Comparison of ENCODE assay signal across 18 cellular contexts in genomic region chr10:29199344-29199743, GRCh38.
DNase-seq lines count a peak whose midpoint lies in the region; ATAC-seq and TF ChIP-seq lines count a peak whose summit lies in the region.
"Had no signal": no experiment of that assay in that cellular context is flagged by ENCODE, and none has a peak within 500 bp of the region (broad histone marks: within the 10 kb centered on the region; RNA-seq: fewer than 3 reads in every experiment).

No MANE protein-coding gene starts in this region.

- H2AFZ ChIP-seq in SK-N-SH (ENCODE audit: low read depth) (no peak overlapping the region), smooth muscle cell (ENCODE audit: low read depth) (peak overlapping the region; percentile 77)

- DNase-seq in SK-N-SH, result peak; percentile 21
- DNase-seq in WTC11 (ENCODE audit: low spot score), result peak; percentile 37
- peak; percentile 9 for DNase-seq in left kidney (ENCODE audit: low read depth, low spot score)
- DNase-seq in smooth muscle cell (lab: John Stamatoyannopoulos, UW; ENCODE audit: unreplicated experiment), result no peak
- DNase-seq in foreskin melanocyte, result no peak
- DNase-seq: CD8-positive, alpha-beta T cell; HCEC 1CT; NCI-H2081 treated with DMSO at 0.1 percent for 48 hours; NCI-H2227 treated with DMSO at 0.1 percent for 48 hours; NCI-H524; Peyer's patch; Right ventricle myocardium superior had no signal

- H3K79me2 ChIP-seq in SK-N-SH (ENCODE audit: insufficient read depth) (no peaks in the 10 kb centered on the region), smooth muscle cell (ENCODE audit: low read depth) (no peaks in the 10 kb centered on the region)

- peaks cover 9% of the 10 kb centered on the region for H3K36me3 Mint-ChIP-seq in WTC11
- H3K36me3 Mint-ChIP-seq: CD8-positive, alpha-beta T cell had no signal

- CTCF ChIA-PET in SK-N-SH (lab: Yijun Ruan, JAX), result interaction anchor here (1.0 to 2.0 kb wide), 4 partner anchors 12 to 105 kb away, joined by 4 to 5 read pairs (median 4); no protein-coding TSS in a partner anchor
- CTCF ChIA-PET in WTC11 (lab: Charles Lee), result no interaction called here

- H3K36me3 ChIP-seq in SK-N-SH (replicated peaks in 1 of 2; ENCODE audit: control insufficient read depth in 1 of 2, insufficient read depth in 2 of 2, low read length in 1 of 2), result no peaks in the 10 kb centered on the region
- no peaks in the 10 kb centered on the region for H3K36me3 ChIP-seq in smooth muscle cell (ENCODE audit: low read depth)
- H3K36me3 ChIP-seq: BLaER1, Peyer's patch had no signal

- TF ChIP-seq EP300 in SK-N-SH (IDR thresholded peaks at IDR 0.05; ENCODE audit: borderline replicate concordance in 1 of 2, low read depth in 1 of 2, low read length in 1 of 2), result no peak

- H3K9ac ChIP-seq in SK-N-SH (no peak overlapping the region), smooth muscle cell (ENCODE audit: low read depth) (no peak overlapping the region)
- H3K9ac ChIP-seq: BLaER1, KMS-11 had no signal

- TF ChIP-seq RAD21 in SK-N-SH (IDR thresholded peaks at IDR 0.05; ENCODE audit: low read length), result no peak

- H3K4me1 ChIP-seq in SK-N-SH (ENCODE audit: control insufficient read depth in 1 of 2, insufficient read depth in 2 of 2, low read depth in 1 of 2, low read length in 1 of 2), result peaks cover 17% of the 10 kb centered on the region in 2 experiments; a peak in 3 of 4 replicates
- peaks cover 22% of the 10 kb centered on the region for H3K4me1 ChIP-seq in smooth muscle cell (ENCODE audit: low read depth)
- H3K4me1 ChIP-seq: Peyer's patch had no signal

- no peak overlapping the region for H3K27ac Mint-ChIP-seq in WTC11
- H3K27ac Mint-ChIP-seq: CD8-positive, alpha-beta T cell had no signal

- H3K27ac ChIP-seq in SK-N-SH (ENCODE audit: low read depth in 2 of 2, low read length in 1 of 2) (no peak overlapping the region; a peak in 1 of 4 replicates), smooth muscle cell (ENCODE audit: low read depth) (peak overlapping the region; percentile 69)
- H3K27ac ChIP-seq: 22Rv1, BLaER1, KMS-11, Peyer's patch had no signal

- H3K27me3 ChIP-seq in SK-N-SH (ENCODE audit: insufficient read depth) (no peaks in the 10 kb centered on the region), smooth muscle cell (ENCODE audit: low read depth) (no peaks in the 10 kb centered on the region)
- H3K27me3 ChIP-seq: BLaER1, Peyer's patch had no signal

- H3K4me3 ChIP-seq in SK-N-SH (ENCODE audit: low read depth in 2 of 2, low read length in 1 of 2), result no peak overlapping the region
- H3K4me3 ChIP-seq in smooth muscle cell, result no peak overlapping the region
- H3K4me3 ChIP-seq: BLaER1, Peyer's patch had no signal

- POLR2A ChIA-PET in SK-N-SH (lab: Yijun Ruan, JAX) (no interaction called here), WTC11 (lab: Charles Lee) (no interaction called here)

- ATAC-seq in SK-N-SH treated with all-trans-retinoic acid at 6 μM for 48 hours, result no peak
- ATAC-seq in WTC11, result peak; percentile 90
- ATAC-seq in HG03045 (IDR thresholded peaks at IDR 0.05; ENCODE audit: unreplicated experiment), result no peak
- ATAC-seq in HG03135 (IDR thresholded peaks at IDR 0.05; ENCODE audit: unreplicated experiment), result no peak
- ATAC-seq: CD8-positive, alpha-beta T cell had no signal

- peaks cover 15% of the 10 kb centered on the region for H3K9me3 Mint-ChIP-seq in WTC11

- peaks cover 24% of the 10 kb centered on the region for H3K4me1 Mint-ChIP-seq in WTC11

- no peak overlapping the region for H3K4me3 Mint-ChIP-seq in WTC11
- H3K4me3 Mint-ChIP-seq: CD8-positive, alpha-beta T cell had no signal

- H4K20me1 ChIP-seq in SK-N-SH (ENCODE audit: insufficient read depth) (no peaks in the 10 kb centered on the region), smooth muscle cell (ENCODE audit: low read depth) (no peaks in the 10 kb centered on the region)
- H4K20me1 ChIP-seq: BLaER1 had no signal

- WGBS in SK-N-SH (ENCODE audit: low lambda C conversion rate), result 62% methylated on average over 7 of the region's 7 CpGs
- WGBS in smooth muscle cell (ENCODE audit: low lambda C conversion rate), result 46% methylated on average over 7 of the region's 7 CpGs

- no peaks in the 10 kb centered on the region for H3F3A ChIP-seq in SK-N-SH (replicated peaks; ENCODE audit: insufficient read depth)
- H3F3A ChIP-seq in smooth muscle cell (ENCODE audit: low read depth), result peaks cover 3% of the 10 kb centered on the region

- H3K4me2 ChIP-seq in SK-N-SH, result no peak overlapping the region
- H3K4me2 ChIP-seq in smooth muscle cell, result peak overlapping the region; percentile 78
- H3K4me2 ChIP-seq: BLaER1 had no signal

- H3K9me3 ChIP-seq in SK-N-SH (no peaks in the 10 kb centered on the region), smooth muscle cell (replicated peaks; ENCODE audit: low read depth) (no peaks in the 10 kb centered on the region)
- H3K9me3 ChIP-seq: BLaER1, Peyer's patch had no signal

- no peaks in the 10 kb centered on the region; the same call in 1 of the 2 replicates for H3K27me3 Mint-ChIP-seq in WTC11 (ENCODE audit: low read depth)

- no peak for TF ChIP-seq CTCF in SK-N-SH (IDR thresholded peaks at IDR 0.05)
- no peak for TF ChIP-seq CTCF in WTC11 (IDR thresholded peaks at IDR 0.05)
- TF ChIP-seq CTCF in smooth muscle cell (IDR thresholded peaks at IDR 0.05; ENCODE audit: borderline replicate concordance, insufficient read depth, poor library complexity, severe bottlenecking), result no peak

- no peaks in the 10 kb centered on the region for H3K9me2 ChIP-seq in SK-N-SH

TF ChIP-seq in SK-N-SH, 30 proteins besides CTCF, POLR2A, EP300 and RAD21 (continues in another document):
- TF ChIP-seq, protein P1, sequence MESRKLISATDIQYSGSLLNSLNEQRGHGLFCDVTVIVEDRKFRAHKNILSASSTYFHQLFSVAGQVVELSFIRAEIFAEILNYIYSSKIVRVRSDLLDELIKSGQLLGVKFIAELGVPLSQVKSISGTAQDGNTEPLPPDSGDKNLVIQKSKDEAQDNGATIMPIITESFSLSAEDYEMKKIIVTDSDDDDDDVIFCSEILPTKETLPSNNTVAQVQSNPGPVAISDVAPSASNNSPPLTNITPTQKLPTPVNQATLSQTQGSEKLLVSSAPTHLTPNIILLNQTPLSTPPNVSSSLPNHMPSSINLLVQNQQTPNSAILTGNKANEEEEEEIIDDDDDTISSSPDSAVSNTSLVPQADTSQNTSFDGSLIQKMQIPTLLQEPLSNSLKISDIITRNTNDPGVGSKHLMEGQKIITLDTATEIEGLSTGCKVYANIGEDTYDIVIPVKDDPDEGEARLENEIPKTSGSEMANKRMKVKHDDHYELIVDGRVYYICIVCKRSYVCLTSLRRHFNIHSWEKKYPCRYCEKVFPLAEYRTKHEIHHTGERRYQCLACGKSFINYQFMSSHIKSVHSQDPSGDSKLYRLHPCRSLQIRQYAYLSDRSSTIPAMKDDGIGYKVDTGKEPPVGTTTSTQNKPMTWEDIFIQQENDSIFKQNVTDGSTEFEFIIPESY (IDR thresholded peaks at IDR 0.05; ENCODE audit: borderline replicate concordance, low read depth), result no peak
- no peak for TF ChIP-seq MEF2A (IDR thresholded peaks at IDR 0.05; ENCODE audit: borderline replicate concordance, low read depth)
- TF ChIP-seq NFIC (IDR thresholded peaks at IDR 0.05; ENCODE audit: borderline replicate concordance), result no peak
- TF ChIP-seq TAF1 (IDR thresholded peaks at IDR 0.05; ENCODE audit: borderline replicate concordance, low read depth, low read length), result no peak
- no peak for TF ChIP-seq JUND (IDR thresholded peaks at IDR 0.05)
- no peak for TF ChIP-seq FOXJ3 (CRISPR knock-in tag; IDR thresholded peaks at IDR 0.05)

TF ChIP-seq in SK-N-SH treated with all-trans-retinoic acid at 6 μM for 48 hours, 23 proteins besides CTCF, POLR2A, EP300 and RAD21 (continues in another document):
- TF ChIP-seq ZNF565 (CRISPR knock-in tag; conservative IDR thresholded peaks at IDR 0.05; ENCODE audit: low read depth) (no peak), OSR1 (CRISPR knock-in tag; IDR thresholded peaks at IDR 0.05) (no peak), PPARA (CRISPR knock-in tag; IDR thresholded peaks at IDR 0.05; ENCODE audit: borderline replicate concordance) (no peak), ZNF8 (CRISPR knock-in tag; IDR thresholded peaks at IDR 0.05) (no peak), ZNF70 (CRISPR knock-in tag; IDR thresholded peaks at IDR 0.05) (no peak), ZC3H10 (CRISPR knock-in tag; IDR thresholded peaks at IDR 0.05) (no peak)
- TF ChIP-seq, protein P2, sequence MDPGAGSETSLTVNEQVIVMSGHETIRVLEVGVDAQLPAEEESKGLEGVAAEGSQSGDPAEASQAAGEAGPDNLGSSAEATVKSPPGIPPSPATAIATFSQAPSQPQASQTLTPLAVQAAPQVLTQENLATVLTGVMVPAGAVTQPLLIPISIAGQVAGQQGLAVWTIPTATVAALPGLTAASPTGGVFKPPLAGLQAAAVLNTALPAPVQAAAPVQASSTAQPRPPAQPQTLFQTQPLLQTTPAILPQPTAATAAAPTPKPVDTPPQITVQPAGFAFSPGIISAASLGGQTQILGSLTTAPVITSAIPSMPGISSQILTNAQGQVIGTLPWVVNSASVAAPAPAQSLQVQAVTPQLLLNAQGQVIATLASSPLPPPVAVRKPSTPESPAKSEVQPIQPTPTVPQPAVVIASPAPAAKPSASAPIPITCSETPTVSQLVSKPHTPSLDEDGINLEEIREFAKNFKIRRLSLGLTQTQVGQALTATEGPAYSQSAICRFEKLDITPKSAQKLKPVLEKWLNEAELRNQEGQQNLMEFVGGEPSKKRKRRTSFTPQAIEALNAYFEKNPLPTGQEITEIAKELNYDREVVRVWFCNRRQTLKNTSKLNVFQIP (CRISPR knock-in tag; IDR thresholded peaks at IDR 0.05; ENCODE audit: borderline replicate concordance, low read depth), result no peak

TF ChIP-seq in WTC11, 78 proteins besides CTCF, POLR2A, EP300 and RAD21:
- TF ChIP-seq ZNF232 (CRISPR knock-in tag; IDR thresholded peaks at IDR 0.05), result no peak
- no peak for TF ChIP-seq ATF3 (CRISPR knock-in tag; conservative IDR thresholded peaks at IDR 0.05)
- TF ChIP-seq, protein P3, sequence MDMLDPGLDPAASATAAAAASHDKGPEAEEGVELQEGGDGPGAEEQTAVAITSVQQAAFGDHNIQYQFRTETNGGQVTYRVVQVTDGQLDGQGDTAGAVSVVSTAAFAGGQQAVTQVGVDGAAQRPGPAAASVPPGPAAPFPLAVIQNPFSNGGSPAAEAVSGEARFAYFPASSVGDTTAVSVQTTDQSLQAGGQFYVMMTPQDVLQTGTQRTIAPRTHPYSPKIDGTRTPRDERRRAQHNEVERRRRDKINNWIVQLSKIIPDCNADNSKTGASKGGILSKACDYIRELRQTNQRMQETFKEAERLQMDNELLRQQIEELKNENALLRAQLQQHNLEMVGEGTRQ (CRISPR knock-in tag; IDR thresholded peaks at IDR 0.05), result peak; percentile 18; the same call in 1 of the 2 replicates

Comparison
In these comparisons a context has a peak if more than half of its experiments do, and no peak if none do; other contexts are left out.
1. DNase-seq: peak in SK-N-SH (single experiment), WTC11 (single experiment) and left kidney (single experiment); none in smooth muscle cell (single experiment) and foreskin melanocyte (single experiment).